Comparison of ENCODE assay signal across 1 cellular context in the genomic region with DNA sequence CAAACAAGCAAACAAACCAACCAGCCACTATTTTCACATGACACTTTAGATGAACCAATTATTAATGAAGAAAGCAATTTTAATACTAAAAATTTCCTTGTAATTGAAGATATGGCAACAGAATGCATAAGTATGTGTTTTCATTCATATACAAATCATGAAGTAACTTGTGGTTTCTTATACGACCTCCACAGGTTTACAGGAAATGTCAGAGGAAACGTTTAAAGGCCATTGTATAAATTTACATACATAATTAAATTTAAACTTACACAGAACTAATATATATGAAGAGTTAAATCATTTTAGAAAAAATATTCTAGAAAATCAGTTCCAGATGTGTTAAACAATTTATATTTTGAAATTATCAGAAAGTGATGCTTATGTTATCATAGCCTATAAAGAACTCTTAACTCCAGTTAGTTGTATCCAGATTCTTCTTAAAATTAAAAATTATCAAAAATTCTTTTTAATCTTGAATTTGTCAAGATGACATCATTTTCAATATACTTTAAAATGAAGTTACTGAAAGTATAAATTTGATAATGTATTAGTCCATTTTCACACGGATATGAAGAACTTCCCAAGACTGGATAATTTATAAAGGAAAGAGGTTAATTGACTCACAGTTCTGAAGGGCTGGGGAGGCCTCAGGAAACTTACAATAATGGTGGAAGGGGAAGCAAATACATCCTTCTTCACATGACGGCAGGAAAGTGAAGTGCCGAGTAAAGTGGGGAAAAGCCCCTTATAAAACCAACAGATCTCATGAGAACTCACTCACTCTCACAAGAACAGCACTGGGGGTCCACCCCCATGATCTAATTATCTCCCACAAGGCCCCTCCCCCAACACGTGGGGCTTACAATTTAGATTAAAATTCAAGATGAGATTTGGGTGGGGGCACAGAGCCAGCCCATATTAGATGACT.
A peak's percentile ranks its signal among the peaks of the same experiment; 100 is the strongest.
TF ChIP-seq lines count a peak whose summit lies in the region.

No MANE protein-coding gene starts in this region.

TF ChIP-seq in K562, 482 proteins besides CTCF, POLR2A, EP300 and RAD21:
- TF ChIP-seq, protein P1, sequence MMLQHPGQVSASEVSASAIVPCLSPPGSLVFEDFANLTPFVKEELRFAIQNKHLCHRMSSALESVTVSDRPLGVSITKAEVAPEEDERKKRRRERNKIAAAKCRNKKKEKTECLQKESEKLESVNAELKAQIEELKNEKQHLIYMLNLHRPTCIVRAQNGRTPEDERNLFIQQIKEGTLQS (IDR thresholded peaks at IDR 0.05), result peak; percentile 53; the same call in 1 of the 2 replicates
- TF ChIP-seq, protein P1 (CRISPR knock-in tag; conservative IDR thresholded peaks at IDR 0.05), result no peak
- no peak for TF ChIP-seq PRPF4 (IDR thresholded peaks at IDR 0.05; ENCODE audit: insufficient read depth, low read depth, low read length, poor library complexity, severe bottlenecking)
- TF ChIP-seq, protein P2, sequence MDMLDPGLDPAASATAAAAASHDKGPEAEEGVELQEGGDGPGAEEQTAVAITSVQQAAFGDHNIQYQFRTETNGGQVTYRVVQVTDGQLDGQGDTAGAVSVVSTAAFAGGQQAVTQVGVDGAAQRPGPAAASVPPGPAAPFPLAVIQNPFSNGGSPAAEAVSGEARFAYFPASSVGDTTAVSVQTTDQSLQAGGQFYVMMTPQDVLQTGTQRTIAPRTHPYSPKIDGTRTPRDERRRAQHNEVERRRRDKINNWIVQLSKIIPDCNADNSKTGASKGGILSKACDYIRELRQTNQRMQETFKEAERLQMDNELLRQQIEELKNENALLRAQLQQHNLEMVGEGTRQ (CRISPR knock-in tag; IDR thresholded peaks at IDR 0.05), result peak; percentile 29; the same call in 1 of the 2 replicates
TF ChIP-seq in K562: peak in this region for 2.
